ENCODE assay signal across 1 cellular context in the genomic region with DNA sequence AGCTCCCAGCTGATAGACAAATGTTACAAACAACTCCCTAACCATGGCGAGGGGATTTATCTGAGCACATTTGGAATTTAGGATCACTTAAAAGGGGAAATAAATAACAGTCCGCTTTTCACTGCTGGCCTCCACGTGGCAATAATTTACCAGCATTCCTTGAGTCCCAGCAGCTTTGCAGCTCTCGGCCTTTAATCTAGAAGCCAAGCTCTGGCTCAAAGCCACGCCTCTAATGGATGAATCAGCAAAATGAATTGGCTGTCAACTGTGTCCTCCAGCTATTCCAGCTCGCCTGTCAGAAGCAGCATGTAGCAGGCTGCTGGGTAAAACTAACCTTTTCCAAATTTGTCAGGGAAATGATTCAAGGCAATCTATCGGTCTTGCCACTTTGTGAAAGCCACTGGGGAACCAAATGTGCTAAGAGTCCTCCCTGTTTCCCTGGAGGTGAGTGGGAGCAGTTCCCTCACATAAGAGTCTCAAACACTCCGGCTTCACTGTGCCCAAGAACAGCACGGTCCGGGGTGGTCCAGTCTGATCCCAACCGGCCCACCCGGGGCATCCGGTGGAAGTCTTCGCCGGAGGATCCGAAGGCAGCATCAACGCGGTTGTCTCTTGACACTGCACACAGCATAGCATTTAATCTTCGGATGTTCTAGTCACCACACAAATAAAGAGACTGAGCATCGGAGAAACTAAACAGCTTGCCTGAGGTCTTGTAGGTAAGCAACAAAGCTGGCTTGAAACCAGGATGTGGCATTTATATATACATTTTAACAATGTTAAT.
A peak's percentile ranks its signal among the peaks of the same experiment; 100 is the strongest.
TF ChIP-seq lines count a peak whose summit lies in the region.

No MANE protein-coding gene starts in this region.

TF ChIP-seq in HepG2, 621 proteins besides CTCF, POLR2A, EP300 and RAD21 (continued from another document and continues in another):
- TF ChIP-seq, protein P1, sequence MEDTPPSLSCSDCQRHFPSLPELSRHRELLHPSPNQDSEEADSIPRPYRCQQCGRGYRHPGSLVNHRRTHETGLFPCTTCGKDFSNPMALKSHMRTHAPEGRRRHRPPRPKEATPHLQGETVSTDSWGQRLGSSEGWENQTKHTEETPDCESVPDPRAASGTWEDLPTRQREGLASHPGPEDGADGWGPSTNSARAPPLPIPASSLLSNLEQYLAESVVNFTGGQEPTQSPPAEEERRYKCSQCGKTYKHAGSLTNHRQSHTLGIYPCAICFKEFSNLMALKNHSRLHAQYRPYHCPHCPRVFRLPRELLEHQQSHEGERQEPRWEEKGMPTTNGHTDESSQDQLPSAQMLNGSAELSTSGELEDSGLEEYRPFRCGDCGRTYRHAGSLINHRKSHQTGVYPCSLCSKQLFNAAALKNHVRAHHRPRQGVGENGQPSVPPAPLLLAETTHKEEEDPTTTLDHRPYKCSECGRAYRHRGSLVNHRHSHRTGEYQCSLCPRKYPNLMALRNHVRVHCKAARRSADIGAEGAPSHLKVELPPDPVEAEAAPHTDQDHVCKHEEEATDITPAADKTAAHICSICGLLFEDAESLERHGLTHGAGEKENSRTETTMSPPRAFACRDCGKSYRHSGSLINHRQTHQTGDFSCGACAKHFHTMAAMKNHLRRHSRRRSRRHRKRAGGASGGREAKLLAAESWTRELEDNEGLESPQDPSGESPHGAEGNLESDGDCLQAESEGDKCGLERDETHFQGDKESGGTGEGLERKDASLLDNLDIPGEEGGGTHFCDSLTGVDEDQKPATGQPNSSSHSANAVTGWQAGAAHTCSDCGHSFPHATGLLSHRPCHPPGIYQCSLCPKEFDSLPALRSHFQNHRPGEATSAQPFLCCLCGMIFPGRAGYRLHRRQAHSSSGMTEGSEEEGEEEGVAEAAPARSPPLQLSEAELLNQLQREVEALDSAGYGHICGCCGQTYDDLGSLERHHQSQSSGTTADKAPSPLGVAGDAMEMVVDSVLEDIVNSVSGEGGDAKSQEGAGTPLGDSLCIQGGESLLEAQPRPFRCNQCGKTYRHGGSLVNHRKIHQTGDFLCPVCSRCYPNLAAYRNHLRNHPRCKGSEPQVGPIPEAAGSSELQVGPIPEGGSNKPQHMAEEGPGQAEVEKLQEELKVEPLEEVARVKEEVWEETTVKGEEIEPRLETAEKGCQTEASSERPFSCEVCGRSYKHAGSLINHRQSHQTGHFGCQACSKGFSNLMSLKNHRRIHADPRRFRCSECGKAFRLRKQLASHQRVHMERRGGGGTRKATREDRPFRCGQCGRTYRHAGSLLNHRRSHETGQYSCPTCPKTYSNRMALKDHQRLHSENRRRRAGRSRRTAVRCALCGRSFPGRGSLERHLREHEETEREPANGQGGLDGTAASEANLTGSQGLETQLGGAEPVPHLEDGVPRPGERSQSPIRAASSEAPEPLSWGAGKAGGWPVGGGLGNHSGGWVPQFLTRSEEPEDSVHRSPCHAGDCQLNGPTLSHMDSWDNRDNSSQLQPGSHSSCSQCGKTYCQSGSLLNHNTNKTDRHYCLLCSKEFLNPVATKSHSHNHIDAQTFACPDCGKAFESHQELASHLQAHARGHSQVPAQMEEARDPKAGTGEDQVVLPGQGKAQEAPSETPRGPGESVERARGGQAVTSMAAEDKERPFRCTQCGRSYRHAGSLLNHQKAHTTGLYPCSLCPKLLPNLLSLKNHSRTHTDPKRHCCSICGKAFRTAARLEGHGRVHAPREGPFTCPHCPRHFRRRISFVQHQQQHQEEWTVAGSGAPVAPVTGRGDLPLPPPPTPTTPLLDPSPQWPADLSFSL (CRISPR knock-in tag; IDR thresholded peaks at IDR 0.05) = peak; percentile 68; the same call in 1 of the 2 replicates
- TF ChIP-seq BRD4 (CRISPR knock-in tag; IDR thresholded peaks at IDR 0.05) (peak; percentile 84; the same call in 1 of the 2 replicates), ZNF547 (CRISPR knock-in tag; IDR thresholded peaks at IDR 0.05) (peak; percentile 78; the same call in 1 of the 2 replicates), ZNF225 (CRISPR knock-in tag; IDR thresholded peaks at IDR 0.05) (no peak), GTF3A (CRISPR knock-in tag; conservative IDR thresholded peaks at IDR 0.05) (0 out of 2 replicates have a peak, but pooled peaks have one; percentile 24), FOXK2 (IDR thresholded peaks at IDR 0.05) (0 out of 2 replicates have a peak, but pooled peaks have one; percentile 46), ETV5 (CRISPR knock-in tag; IDR thresholded peaks at IDR 0.05; ENCODE audit: borderline replicate concordance) (no peak; the same call in 1 of the 2 replicates), FOXC1 (CRISPR knock-in tag; IDR thresholded peaks at IDR 0.05; ENCODE audit: borderline replicate concordance) (peak; percentile 58; the same call in 1 of the 2 replicates), FOSL1 (CRISPR knock-in tag; IDR thresholded peaks at IDR 0.05; ENCODE audit: borderline replicate concordance) (peak; percentile 75), PAF1 (CRISPR knock-in tag; IDR thresholded peaks at IDR 0.05) (no peak), MYNN (CRISPR knock-in tag; IDR thresholded peaks at IDR 0.05; ENCODE audit: low read depth) (peak; percentile 97), KLF6 (CRISPR knock-in tag; IDR thresholded peaks at IDR 0.05) (peak; percentile 70; the same call in 1 of the 2 replicates), SOX13 (IDR thresholded peaks at IDR 0.05) (no peak), SOX13 (CRISPR knock-in tag; conservative IDR thresholded peaks at IDR 0.05 in 1 of 2, IDR thresholded peaks at IDR 0.05 in 1 of 2) (peak in 1 of 2 experiments; percentile 78; a peak in 2 of 4 replicates), ZNF329 (CRISPR knock-in tag; IDR thresholded peaks at IDR 0.05; ENCODE audit: low read depth) (no peak), ZNF652 (CRISPR knock-in tag; IDR thresholded peaks at IDR 0.05; ENCODE audit: borderline replicate concordance, low read depth) (no peak; the same call in 1 of the 2 replicates)
- TF ChIP-seq, protein P2, sequence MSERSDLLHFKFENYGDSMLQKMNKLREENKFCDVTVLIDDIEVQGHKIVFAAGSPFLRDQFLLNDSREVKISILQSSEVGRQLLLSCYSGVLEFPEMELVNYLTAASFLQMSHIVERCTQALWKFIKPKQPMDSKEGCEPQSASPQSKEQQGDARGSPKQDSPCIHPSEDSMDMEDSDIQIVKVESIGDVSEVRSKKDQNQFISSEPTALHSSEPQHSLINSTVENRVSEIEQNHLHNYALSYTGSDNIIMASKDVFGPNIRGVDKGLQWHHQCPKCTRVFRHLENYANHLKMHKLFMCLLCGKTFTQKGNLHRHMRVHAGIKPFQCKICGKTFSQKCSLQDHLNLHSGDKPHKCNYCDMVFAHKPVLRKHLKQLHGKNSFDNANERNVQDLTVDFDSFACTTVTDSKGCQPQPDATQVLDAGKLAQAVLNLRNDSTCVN (CRISPR knock-in tag; IDR thresholded peaks at IDR 0.05; ENCODE audit: borderline replicate concordance) = peak; percentile 81; the same call in 1 of the 2 replicates
- TF ChIP-seq, protein P3, sequence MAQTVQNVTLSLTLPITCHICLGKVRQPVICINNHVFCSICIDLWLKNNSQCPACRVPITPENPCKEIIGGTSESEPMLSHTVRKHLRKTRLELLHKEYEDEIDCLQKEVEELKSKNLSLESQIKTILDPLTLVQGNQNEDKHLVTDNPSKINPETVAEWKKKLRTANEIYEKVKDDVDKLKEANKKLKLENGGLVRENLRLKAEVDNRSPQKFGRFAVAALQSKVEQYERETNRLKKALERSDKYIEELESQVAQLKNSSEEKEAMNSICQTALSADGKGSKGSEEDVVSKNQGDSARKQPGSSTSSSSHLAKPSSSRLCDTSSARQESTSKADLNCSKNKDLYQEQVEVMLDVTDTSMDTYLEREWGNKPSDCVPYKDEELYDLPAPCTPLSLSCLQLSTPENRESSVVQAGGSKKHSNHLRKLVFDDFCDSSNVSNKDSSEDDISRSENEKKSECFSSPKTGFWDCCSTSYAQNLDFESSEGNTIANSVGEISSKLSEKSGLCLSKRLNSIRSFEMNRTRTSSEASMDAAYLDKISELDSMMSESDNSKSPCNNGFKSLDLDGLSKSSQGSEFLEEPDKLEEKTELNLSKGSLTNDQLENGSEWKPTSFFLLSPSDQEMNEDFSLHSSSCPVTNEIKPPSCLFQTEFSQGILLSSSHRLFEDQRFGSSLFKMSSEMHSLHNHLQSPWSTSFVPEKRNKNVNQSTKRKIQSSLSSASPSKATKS (CRISPR knock-in tag; IDR thresholded peaks at IDR 0.05) = no peak
- TF ChIP-seq, protein P4, sequence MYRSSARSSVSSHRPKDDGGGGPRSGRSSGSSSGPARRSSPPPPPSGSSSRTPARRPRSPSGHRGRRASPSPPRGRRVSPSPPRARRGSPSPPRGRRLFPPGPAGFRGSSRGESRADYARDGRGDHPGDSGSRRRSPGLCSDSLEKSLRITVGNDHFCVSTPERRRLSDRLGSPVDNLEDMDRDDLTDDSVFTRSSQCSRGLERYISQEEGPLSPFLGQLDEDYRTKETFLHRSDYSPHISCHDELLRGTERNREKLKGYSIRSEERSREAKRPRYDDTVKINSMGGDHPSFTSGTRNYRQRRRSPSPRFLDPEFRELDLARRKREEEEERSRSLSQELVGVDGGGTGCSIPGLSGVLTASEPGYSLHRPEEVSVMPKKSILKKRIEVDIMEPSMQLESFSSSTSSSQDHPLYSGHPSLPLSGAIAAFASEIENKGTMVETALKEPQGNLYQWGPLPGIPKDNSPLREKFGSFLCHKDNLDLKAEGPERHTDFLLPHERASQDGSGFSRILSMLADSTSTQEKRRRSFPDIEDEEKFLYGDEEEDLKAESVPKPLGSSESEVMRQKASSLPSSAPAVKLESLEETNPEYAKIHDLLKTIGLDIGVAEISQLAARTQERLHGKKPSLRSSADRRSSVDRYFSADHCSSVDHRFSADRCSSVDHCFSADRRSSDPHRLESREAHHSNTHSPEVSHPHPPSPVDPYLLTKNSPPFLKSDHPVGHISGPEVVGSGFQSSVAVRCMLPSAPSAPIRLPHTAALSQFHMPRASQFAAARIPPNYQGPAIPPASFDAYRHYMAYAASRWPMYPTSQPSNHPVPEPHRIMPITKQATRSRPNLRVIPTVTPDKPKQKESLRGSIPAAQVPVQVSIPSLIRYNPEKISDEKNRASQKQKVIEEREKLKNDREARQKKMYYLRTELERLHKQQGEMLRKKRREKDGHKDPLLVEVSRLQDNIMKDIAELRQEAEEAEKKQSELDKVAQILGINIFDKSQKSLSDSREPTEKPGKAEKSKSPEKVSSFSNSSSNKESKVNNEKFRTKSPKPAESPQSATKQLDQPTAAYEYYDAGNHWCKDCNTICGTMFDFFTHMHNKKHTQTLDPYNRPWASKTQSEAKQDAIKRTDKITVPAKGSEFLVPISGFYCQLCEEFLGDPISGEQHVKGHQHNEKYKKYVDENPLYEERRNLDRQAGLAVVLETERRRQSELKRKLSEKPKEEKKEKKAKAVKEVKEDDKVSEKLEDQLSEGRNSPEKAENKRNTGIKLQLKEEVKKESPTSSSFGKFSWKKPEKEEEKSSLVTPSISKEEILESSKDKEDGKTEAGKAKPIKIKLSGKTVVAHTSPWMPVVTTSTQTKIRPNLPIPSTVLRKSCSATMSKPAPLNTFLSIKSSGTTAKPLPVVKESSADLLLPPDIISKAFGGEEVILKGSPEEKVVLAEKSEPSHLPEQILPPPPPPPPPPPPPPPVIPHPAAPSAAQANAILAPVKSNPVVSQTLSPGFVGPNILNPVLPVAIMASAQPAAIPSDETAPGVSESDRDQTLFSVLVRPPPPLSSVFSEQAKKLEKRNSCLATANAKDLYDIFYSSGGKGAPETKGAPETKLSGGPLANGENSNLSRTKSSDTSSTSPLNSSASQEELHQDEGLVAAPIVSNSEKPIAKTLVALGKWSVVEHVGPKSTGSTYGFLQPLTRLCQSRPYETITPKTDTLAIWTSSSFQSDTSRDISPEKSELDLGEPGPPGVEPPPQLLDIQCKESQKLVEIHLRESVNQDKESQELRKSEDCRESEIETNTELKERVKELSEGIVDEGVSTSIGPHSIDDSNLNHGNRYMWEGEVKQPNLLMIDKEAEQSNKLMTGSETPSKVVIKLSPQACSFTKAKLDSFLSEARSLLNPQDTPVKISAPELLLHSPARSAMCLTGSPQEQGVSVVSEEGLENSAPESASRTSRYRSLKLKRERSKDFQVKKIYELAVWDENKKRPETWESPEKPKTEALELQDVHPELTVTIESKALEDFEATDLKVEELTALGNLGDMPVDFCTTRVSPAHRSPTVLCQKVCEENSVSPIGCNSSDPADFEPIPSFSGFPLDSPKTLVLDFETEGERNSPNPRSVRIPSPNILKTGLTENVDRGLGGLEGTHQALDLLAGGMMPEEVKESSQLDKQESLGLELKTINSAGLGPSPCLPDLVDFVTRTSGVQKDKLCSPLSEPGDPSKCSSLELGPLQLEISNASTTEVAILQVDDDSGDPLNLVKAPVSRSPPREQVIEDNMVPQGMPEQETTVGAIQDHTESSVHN (CRISPR knock-in tag; IDR thresholded peaks at IDR 0.05) = no peak
- TF ChIP-seq, protein P5, sequence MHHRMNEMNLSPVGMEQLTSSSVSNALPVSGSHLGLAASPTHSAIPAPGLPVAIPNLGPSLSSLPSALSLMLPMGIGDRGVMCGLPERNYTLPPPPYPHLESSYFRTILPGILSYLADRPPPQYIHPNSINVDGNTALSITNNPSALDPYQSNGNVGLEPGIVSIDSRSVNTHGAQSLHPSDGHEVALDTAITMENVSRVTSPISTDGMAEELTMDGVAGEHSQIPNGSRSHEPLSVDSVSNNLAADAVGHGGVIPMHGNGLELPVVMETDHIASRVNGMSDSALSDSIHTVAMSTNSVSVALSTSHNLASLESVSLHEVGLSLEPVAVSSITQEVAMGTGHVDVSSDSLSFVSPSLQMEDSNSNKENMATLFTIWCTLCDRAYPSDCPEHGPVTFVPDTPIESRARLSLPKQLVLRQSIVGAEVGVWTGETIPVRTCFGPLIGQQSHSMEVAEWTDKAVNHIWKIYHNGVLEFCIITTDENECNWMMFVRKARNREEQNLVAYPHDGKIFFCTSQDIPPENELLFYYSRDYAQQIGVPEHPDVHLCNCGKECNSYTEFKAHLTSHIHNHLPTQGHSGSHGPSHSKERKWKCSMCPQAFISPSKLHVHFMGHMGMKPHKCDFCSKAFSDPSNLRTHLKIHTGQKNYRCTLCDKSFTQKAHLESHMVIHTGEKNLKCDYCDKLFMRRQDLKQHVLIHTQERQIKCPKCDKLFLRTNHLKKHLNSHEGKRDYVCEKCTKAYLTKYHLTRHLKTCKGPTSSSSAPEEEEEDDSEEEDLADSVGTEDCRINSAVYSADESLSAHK (CRISPR knock-in tag; IDR thresholded peaks at IDR 0.05; ENCODE audit: borderline replicate concordance) = no peak
- TF ChIP-seq, protein P6, sequence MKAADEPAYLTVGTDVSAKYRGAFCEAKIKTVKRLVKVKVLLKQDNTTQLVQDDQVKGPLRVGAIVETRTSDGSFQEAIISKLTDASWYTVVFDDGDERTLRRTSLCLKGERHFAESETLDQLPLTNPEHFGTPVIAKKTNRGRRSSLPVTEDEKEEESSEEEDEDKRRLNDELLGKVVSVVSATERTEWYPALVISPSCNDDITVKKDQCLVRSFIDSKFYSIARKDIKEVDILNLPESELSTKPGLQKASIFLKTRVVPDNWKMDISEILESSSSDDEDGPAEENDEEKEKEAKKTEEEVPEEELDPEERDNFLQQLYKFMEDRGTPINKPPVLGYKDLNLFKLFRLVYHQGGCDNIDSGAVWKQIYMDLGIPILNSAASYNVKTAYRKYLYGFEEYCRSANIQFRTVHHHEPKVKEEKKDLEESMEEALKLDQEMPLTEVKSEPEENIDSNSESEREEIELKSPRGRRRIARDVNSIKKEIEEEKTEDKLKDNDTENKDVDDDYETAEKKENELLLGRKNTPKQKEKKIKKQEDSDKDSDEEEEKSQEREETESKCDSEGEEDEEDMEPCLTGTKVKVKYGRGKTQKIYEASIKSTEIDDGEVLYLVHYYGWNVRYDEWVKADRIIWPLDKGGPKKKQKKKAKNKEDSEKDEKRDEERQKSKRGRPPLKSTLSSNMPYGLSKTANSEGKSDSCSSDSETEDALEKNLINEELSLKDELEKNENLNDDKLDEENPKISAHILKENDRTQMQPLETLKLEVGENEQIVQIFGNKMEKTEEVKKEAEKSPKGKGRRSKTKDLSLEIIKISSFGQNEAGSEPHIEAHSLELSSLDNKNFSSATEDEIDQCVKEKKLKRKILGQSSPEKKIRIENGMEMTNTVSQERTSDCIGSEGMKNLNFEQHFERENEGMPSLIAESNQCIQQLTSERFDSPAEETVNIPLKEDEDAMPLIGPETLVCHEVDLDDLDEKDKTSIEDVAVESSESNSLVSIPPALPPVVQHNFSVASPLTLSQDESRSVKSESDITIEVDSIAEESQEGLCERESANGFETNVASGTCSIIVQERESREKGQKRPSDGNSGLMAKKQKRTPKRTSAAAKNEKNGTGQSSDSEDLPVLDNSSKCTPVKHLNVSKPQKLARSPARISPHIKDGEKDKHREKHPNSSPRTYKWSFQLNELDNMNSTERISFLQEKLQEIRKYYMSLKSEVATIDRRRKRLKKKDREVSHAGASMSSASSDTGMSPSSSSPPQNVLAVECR (CRISPR knock-in tag; IDR thresholded peaks at IDR 0.05; ENCODE audit: borderline replicate concordance) = peak; percentile 95
